1 cellular context compared by ENCODE assay signal in genomic region chr6:158760618-158761250, GRCh38.
TF ChIP-seq lines count a peak whose summit lies in the region.

No MANE protein-coding gene starts in this region.

TF ChIP-seq in HepG2, 621 proteins besides CTCF, POLR2A, EP300 and RAD21 (continued from another document):
- TF ChIP-seq ZBTB42 (CRISPR knock-in tag; IDR thresholded peaks at IDR 0.05) (no peak), YEATS2 (CRISPR knock-in tag; IDR thresholded peaks at IDR 0.05; ENCODE audit: borderline replicate concordance) (no peak), ARID2 (CRISPR knock-in tag; IDR thresholded peaks at IDR 0.05; ENCODE audit: borderline replicate concordance) (no peak), ZNF33B (CRISPR knock-in tag; IDR thresholded peaks at IDR 0.05) (no peak), ZNF235 (CRISPR knock-in tag; IDR thresholded peaks at IDR 0.05; ENCODE audit: borderline replicate concordance) (no peak), ZFAT (CRISPR knock-in tag; conservative IDR thresholded peaks at IDR 0.05) (no peak), IKZF4 (CRISPR knock-in tag; IDR thresholded peaks at IDR 0.05; ENCODE audit: borderline replicate concordance, low read depth, not compliant biosample characterization) (no peak), SP2 (CRISPR knock-in tag; IDR thresholded peaks at IDR 0.05) (no peak), RAD51 (IDR thresholded peaks at IDR 0.05; ENCODE audit: borderline replicate concordance) (no peak), CEBPB (IDR thresholded peaks at IDR 0.05; ENCODE audit: borderline replicate concordance, low read depth, low read length) (no peak), FOXJ3 (CRISPR knock-in tag; IDR thresholded peaks at IDR 0.05; ENCODE audit: borderline replicate concordance) (no peak)
TF ChIP-seq in HepG2: peak in this region for 0.
